In genomic region chr11:111417766-111418435, GRCh38 we compare ENCODE assay signal across 8 cellular contexts. TPM values are rescaled to one million over a fixed set of nuclear protein-coding genes. Genes with fewer than 3 reads are reported as not detected.
A peak's percentile ranks its signal among the peaks of the same experiment; 100 is the strongest.
DNase-seq lines count a peak whose midpoint lies in the region; ATAC-seq lines count a peak whose summit lies in the region.

No MANE protein-coding gene starts in this region.

- no peak overlapping the region for H3K23ac ChIP-seq in mesenchymal stem cell (ENCODE audit: low read length in 2 of 2)

- no peak overlapping the region for H2AK5ac ChIP-seq in mesenchymal stem cell (ENCODE audit: low read length, severe bottlenecking)

- no peak overlapping the region for H3K14ac ChIP-seq in mesenchymal stem cell (ENCODE audit: low read length in 2 of 2)

- peak overlapping the region in 1 of 2 experiments; percentile 50 for H2BK12ac ChIP-seq in mesenchymal stem cell (ENCODE audit: low read length in 2 of 2)

- no peak overlapping the region for H3K4me2 ChIP-seq in mesenchymal stem cell (ENCODE audit: low read length, poor library complexity, severe bottlenecking)

- H3K4ac ChIP-seq in mesenchymal stem cell (ENCODE audit: low read depth in 1 of 2, low read length in 2 of 2), result no peak overlapping the region

- no peak overlapping the region for H2AFZ ChIP-seq in mesenchymal stem cell (ENCODE audit: low read depth, low read length)

- DNase-seq in adipocyte (ENCODE audit: low read depth) (peak; percentile 94), mesenchymal stem cell (peak; percentile 96), epidermal melanocyte (ENCODE audit: insufficient read length, low spot score) (no peak), NCI-H2196 (lab: John Stamatoyannopoulos, UW; ENCODE audit: unreplicated experiment) (no peak), LoVo (ENCODE audit: low spot score) (no peak)

- H3K27me3 ChIP-seq in adipocyte (replicated peaks; ENCODE audit: control insufficient read depth, insufficient read depth, low read length) (peaks cover 45% of the 10 kb centered on the region), mesenchymal stem cell (ENCODE audit: control insufficient read depth in 1 of 2, insufficient read depth in 1 of 2, low read length in 2 of 2) (peaks cover 13 to 76% of the 10 kb centered on the region in 2 experiments)

- H3K4me1 ChIP-seq in adipocyte (ENCODE audit: control insufficient read depth, insufficient read depth, low read length) (peaks cover 10% of the 10 kb centered on the region), mesenchymal stem cell (ENCODE audit: control insufficient read depth, insufficient read depth, low read depth, low read length) (no peaks in the 10 kb centered on the region)

- H4K8ac ChIP-seq in mesenchymal stem cell (ENCODE audit: low read length), result no peak overlapping the region

- ATAC-seq in GM18907 (IDR thresholded peaks at IDR 0.05; ENCODE audit: unreplicated experiment) (peak; percentile 39), HG03039 (IDR thresholded peaks at IDR 0.05; ENCODE audit: unreplicated experiment) (peak; percentile 31), HG03139 (IDR thresholded peaks at IDR 0.05; ENCODE audit: unreplicated experiment) (no peak)

- no peak overlapping the region for H2BK15ac ChIP-seq in mesenchymal stem cell (ENCODE audit: low read depth, poor library complexity, severe bottlenecking)

- WGBS in mesenchymal stem cell, result 35% methylated on average over 8 of the region's 10 CpGs

- H3K4me3 ChIP-seq in adipocyte (ENCODE audit: low read length), result no peak overlapping the region
- no peak overlapping the region for H3K4me3 ChIP-seq in mesenchymal stem cell (ENCODE audit: insufficient read depth in 1 of 2, low read depth in 1 of 2, low read length in 2 of 2)

- no peak overlapping the region for H2BK5ac ChIP-seq in mesenchymal stem cell (ENCODE audit: low read depth, low read length, poor library complexity, severe bottlenecking)

- H3K9me3 ChIP-seq in adipocyte (ENCODE audit: control insufficient read depth, low read length) (no peaks in the 10 kb centered on the region), mesenchymal stem cell (ENCODE audit: control insufficient read depth, low read length) (no peaks in the 10 kb centered on the region)

- H3K36me3 ChIP-seq in adipocyte (ENCODE audit: control insufficient read depth, insufficient read depth, low read length, severe bottlenecking), result no peaks in the 10 kb centered on the region
- no peaks in the 10 kb centered on the region for H3K36me3 ChIP-seq in mesenchymal stem cell (ENCODE audit: control insufficient read depth in 1 of 2, insufficient read depth in 2 of 2, low read depth in 1 of 2, low read length in 2 of 2)

- H2BK120ac ChIP-seq in mesenchymal stem cell (ENCODE audit: low read depth, low read length), result no peak overlapping the region

- no peak overlapping the region for H3K9ac ChIP-seq in adipocyte (ENCODE audit: low read length)
- H3K9ac ChIP-seq in mesenchymal stem cell (ENCODE audit: low read length), result no peak overlapping the region

- H3K27ac ChIP-seq in mesenchymal stem cell (ENCODE audit: low read length, poor library complexity, severe bottlenecking), result no peak overlapping the region

- H4K91ac ChIP-seq in mesenchymal stem cell (ENCODE audit: low read length), result no peak overlapping the region

- no peaks in the 10 kb centered on the region for H3K79me1 ChIP-seq in mesenchymal stem cell (replicated peaks; ENCODE audit: low read length, poor library complexity, severe bottlenecking)

- no peak overlapping the region for H3K18ac ChIP-seq in mesenchymal stem cell (ENCODE audit: low read depth in 1 of 2, low read length in 2 of 2)

RNA-seq across cellular contexts. Expression of gene POU2AF1, which starts 38.8 kb away (rescaled TPM):
- polyA plus RNA-seq in mesenchymal stem cell (2013, experiment 1 of 2), result not detected
- polyA plus RNA-seq in mesenchymal stem cell (2013, experiment 2 of 2), result not detected

Comparison
In these comparisons a context has a peak if more than half of its experiments do, and no peak if none do; other contexts are left out.
1. DNase-seq: peak in adipocyte (single experiment) and mesenchymal stem cell (single experiment); none in epidermal melanocyte (single experiment), NCI-H2196 (single experiment) and LoVo (single experiment).